26 cellular contexts compared by ENCODE assay signal in genomic region chr6:141719476-141719875, GRCh38.
"Had no signal": no experiment of that assay in that cellular context is flagged by ENCODE, and none has a peak within 500 bp of the region (broad histone marks: within the 10 kb centered on the region; RNA-seq: fewer than 3 reads in every experiment).

No MANE protein-coding gene starts in this region.

- H3K4me1 Mint-ChIP-seq: naive thymus-derived CD4-positive, alpha-beta T cell; natural killer cell; nephron; neural progenitor cell; stimulated activated memory B cell treated with anti-CD40 and anti-IgM and Interleukin-4, amounts not matched to agents 10 μg/mL and 1 μg/mL and 100 μg/mL, for 72 hours; stimulated activated naive CD8-positive, alpha-beta T cell treated with anti-CD3 and anti-CD28 coated beads, Interleukin-15, amount 100 ng/mL, for 72 hours had no signal

- H3K4me3 Mint-ChIP-seq: naive thymus-derived CD4-positive, alpha-beta T cell; natural killer cell; nephron; neural progenitor cell; stimulated activated memory B cell treated with anti-CD40 and anti-IgM and Interleukin-4, amounts not matched to agents 10 μg/mL and 1 μg/mL and 100 μg/mL, for 72 hours; stimulated activated naive CD8-positive, alpha-beta T cell treated with anti-CD3 and anti-CD28 coated beads, Interleukin-15, amount 100 ng/mL, for 72 hours had no signal

- H3K27ac ChIP-seq: neural progenitor cell, pancreas, prostate gland, right lobe of liver, sigmoid colon, suprapubic skin, testis, tibial artery, transverse colon, upper lobe of left lung, vagina had no signal

- H3K4me1 ChIP-seq: neural progenitor cell, pancreas, prostate gland, right lobe of liver, sigmoid colon, suprapubic skin, testis, tibial artery, transverse colon, upper lobe of left lung, vagina had no signal

- H3K27ac Mint-ChIP-seq: naive thymus-derived CD4-positive, alpha-beta T cell; natural killer cell; nephron; neural progenitor cell; stimulated activated memory B cell treated with anti-CD40 and anti-IgM and Interleukin-4, amounts not matched to agents 10 μg/mL and 1 μg/mL and 100 μg/mL, for 72 hours; stimulated activated naive CD8-positive, alpha-beta T cell treated with anti-CD3 and anti-CD28 coated beads, Interleukin-15, amount 100 ng/mL, for 72 hours had no signal

- H3K9me3 ChIP-seq: pancreas, prostate gland, right lobe of liver, sigmoid colon, suprapubic skin, testis, tibial artery, upper lobe of left lung, vagina had no signal

- DNase-seq: naive thymus-derived CD4-positive, alpha-beta T cell; natural killer cell; occipital lobe; pancreas; right cardiac atrium; right lobe of liver; sigmoid colon; small intestine; stimulated activated CD4-positive, alpha-beta T cell treated with anti-CD3 and anti-CD28 coated beads, Interleukin-15, amount 100 ng/mL, for 24 hours; stimulated activated CD4-positive, alpha-beta T cell treated with anti-CD3 and anti-CD28 coated beads, Interleukin-4, amount 100 ng/mL, for 1 hour; stimulated activated CD4-positive, alpha-beta T cell treated with anti-CD3 and anti-CD28 coated beads, Interleukin-4, amount 100 ng/mL, for 4 hours; stimulated activated CD8-positive, alpha-beta memory T cell treated with anti-CD3 and anti-CD28 coated beads, Interleukin-4, amount 100 ng/mL, for 48 hours; stimulated activated naive CD4-positive, alpha-beta T cell; stimulated activated naive CD8-positive, alpha-beta T cell treated with anti-CD3 and anti-CD28 coated beads, Interleukin-15, amount 100 ng/mL, for 72 hours; stimulated activated naive CD8-positive, alpha-beta T cell treated with anti-CD3 and anti-CD28 coated beads, Interleukin-15, Interleukin-2, amounts not matched to agents 100 U/mL and 50 U/mL, for 24 hours; substantia nigra; testis; tibial artery; transverse colon; upper lobe of left lung had no signal

- H3K4me3 ChIP-seq: neural progenitor cell, pancreas, prostate gland, right lobe of liver, sigmoid colon, suprapubic skin, testis, tibial artery, transverse colon, upper lobe of left lung, vagina had no signal

- H3K27me3 ChIP-seq: neural progenitor cell, pancreas, right lobe of liver, sigmoid colon, suprapubic skin, testis, tibial artery, transverse colon, upper lobe of left lung, vagina had no signal

- H3K9me3 Mint-ChIP-seq: nephron; neural progenitor cell; stimulated activated memory B cell treated with anti-CD40 and anti-IgM and Interleukin-4, amounts not matched to agents 10 μg/mL and 1 μg/mL and 100 μg/mL, for 72 hours; stimulated activated naive CD8-positive, alpha-beta T cell treated with anti-CD3 and anti-CD28 coated beads, Interleukin-15, amount 100 ng/mL, for 72 hours had no signal

- H3K36me3 Mint-ChIP-seq: naive thymus-derived CD4-positive, alpha-beta T cell; natural killer cell; neural progenitor cell; stimulated activated memory B cell treated with anti-CD40 and anti-IgM and Interleukin-4, amounts not matched to agents 10 μg/mL and 1 μg/mL and 100 μg/mL, for 72 hours had no signal

- H3K27me3 Mint-ChIP-seq: stimulated activated memory B cell treated with anti-CD40 and anti-IgM and Interleukin-4, amounts not matched to agents 10 μg/mL and 1 μg/mL and 100 μg/mL, for 72 hours had no signal

- H3K36me3 ChIP-seq: neural progenitor cell, pancreas, prostate gland, right lobe of liver, sigmoid colon, suprapubic skin, tibial artery, transverse colon, upper lobe of left lung, vagina had no signal
